Comparison of ENCODE assay signal across 8 cellular contexts in genomic region chr2:31319391-31320175, GRCh38.
A peak's percentile ranks its signal among the peaks of the same experiment; 100 is the strongest.
DNase-seq lines count a peak whose midpoint lies in the region; ATAC-seq and TF ChIP-seq lines count a peak whose summit lies in the region.

No MANE protein-coding gene starts in this region.

- no peaks in the 10 kb centered on the region for H3K36me3 Mint-ChIP-seq in MCF 10A (ENCODE audit: insufficient read depth, unreplicated experiment)

- no peak overlapping the region for H3K27ac ChIP-seq in mammary epithelial cell (ENCODE audit: insufficient read depth, low read depth, low read length)
- H3K27ac ChIP-seq in VCaP = peak overlapping the region; percentile 61
- H3K27ac ChIP-seq in right cardiac atrium (ENCODE audit: low read length) = no peak overlapping the region

- WGBS in mammary epithelial cell (ENCODE audit: low coverage, missing lambda C conversion rate) = 73% methylated on average over 7 of the region's 7 CpGs
- 62% methylated on average over 7 of the region's 7 CpGs for WGBS in right cardiac atrium

- no peaks in the 10 kb centered on the region for H3K9me3 ChIP-seq in mammary epithelial cell (replicated peaks; ENCODE audit: insufficient read depth, low read length)
- no peaks in the 10 kb centered on the region for H3K9me3 ChIP-seq in right cardiac atrium (ENCODE audit: control insufficient read depth, low read length)

- no peak overlapping the region for H3K9ac ChIP-seq in mammary epithelial cell (ENCODE audit: insufficient read depth, low read length)

- no peaks in the 10 kb centered on the region for H3K36me3 ChIP-seq in mammary epithelial cell (ENCODE audit: insufficient read depth, low read length)

- H3K27me3 ChIP-seq in mammary epithelial cell (ENCODE audit: insufficient read depth, low read length) = no peaks in the 10 kb centered on the region
- H3K27me3 ChIP-seq in right cardiac atrium (ENCODE audit: control insufficient read depth, insufficient read depth) = no peaks in the 10 kb centered on the region

- no peaks in the 10 kb centered on the region for H4K20me1 ChIP-seq in mammary epithelial cell (ENCODE audit: insufficient read depth, low read length)

- no peaks in the 10 kb centered on the region for H3K27me3 Mint-ChIP-seq in MCF 10A (ENCODE audit: insufficient read depth, unreplicated experiment)

- no peak for TF ChIP-seq CTCF in MCF 10A (IDR thresholded peaks at IDR 0.05; ENCODE audit: unreplicated experiment)
- no peak for TF ChIP-seq CTCF in mammary epithelial cell (conservative IDR thresholded peaks at IDR 0.05 in 1 of 2, IDR thresholded peaks at IDR 0.05 in 1 of 2; ENCODE audit: extremely low read depth in 1 of 2, insufficient read depth in 1 of 2, low read depth in 1 of 2, low read length in 2 of 2)
- TF ChIP-seq CTCF in VCaP (conservative IDR thresholded peaks at IDR 0.05) = no peak

- in situ Hi-C loops in mammary epithelial cell (cut with MboI; ENCODE audit: low sequenced_read_pairs in 2 of 2) = no loop called here

- peaks cover 18% of the 10 kb centered on the region for H3K4me1 Mint-ChIP-seq in MCF 10A (ENCODE audit: insufficient read depth, unreplicated experiment)

- H3K4me3 ChIP-seq in mammary epithelial cell (replicated peaks in 1 of 3; ENCODE audit: insufficient read depth in 1 of 3, low read depth in 2 of 3, low read length in 3 of 3) (no peak overlapping the region), right cardiac atrium (ENCODE audit: low read length) (no peak overlapping the region)

- DNase-seq in MCF 10A (ENCODE audit: unreplicated experiment) (peak; percentile 20), mammary epithelial cell (no peak), right cardiac atrium (no peak), DMS 273 (lab: John Stamatoyannopoulos, UW; ENCODE audit: unreplicated experiment) (no peak), inferior parietal cortex (ENCODE audit: extremely low spot score) (no peak), medulla oblongata (ENCODE audit: extremely low spot score) (no peak)

- no peaks in the 10 kb centered on the region for H3K9me3 Mint-ChIP-seq in MCF 10A (ENCODE audit: unreplicated experiment)

- H2AFZ ChIP-seq in mammary epithelial cell (ENCODE audit: low read depth, low read length) = no peak overlapping the region

- H3K4me3 Mint-ChIP-seq in MCF 10A (ENCODE audit: unreplicated experiment) = no peak overlapping the region

- POLR2A ChIA-PET in MCF 10A (lab: Yijun Ruan, JAX) = no interaction called here

- intact Hi-C loops in MCF 10A (cut with micrococcal nuclease) = no loop called here
- intact Hi-C loops in mammary epithelial cell (cut with micrococcal nuclease) = no loop called here
- intact Hi-C loops in right cardiac atrium (cut with DNase I) = loop anchor here in 1 of 4 donors (10.0 kb wide), 1 partner anchor 75 kb away; no protein-coding TSS in a partner anchor

- no peak overlapping the region for H3K27ac Mint-ChIP-seq in MCF 10A (ENCODE audit: low read depth, unreplicated experiment)

- H3K4me1 ChIP-seq in mammary epithelial cell (ENCODE audit: insufficient read depth, low read length) (peaks cover 9% of the 10 kb centered on the region), right cardiac atrium (ENCODE audit: control insufficient read depth, insufficient read depth, low read length) (peaks cover 2% of the 10 kb centered on the region)

- dilution Hi-C loops in mammary epithelial cell (cut with HindIII; ENCODE audit: low sequenced_read_pairs) = no loop called here

- no TSS peak for BruUV-seq in MCF 10A (replicated peaks; lab: Mats Ljungman, UMichigan)
- no TSS peak for BruUV-seq in mammary epithelial cell (replicated peaks; lab: Mats Ljungman, UMichigan)

- peak; percentile 33 for ATAC-seq in HG03575 (IDR thresholded peaks at IDR 0.05; ENCODE audit: extremely low read depth, insufficient number of reproducible peaks, low FRiP score, unreplicated experiment)
- ATAC-seq in right cardiac atrium = peak; percentile 71 to 81

- peaks cover 4% of the 10 kb centered on the region for H3K79me2 ChIP-seq in mammary epithelial cell (ENCODE audit: insufficient read depth, low read length)

- H3K4me2 ChIP-seq in mammary epithelial cell (ENCODE audit: insufficient read depth, low read depth, low read length) = no peak overlapping the region

- CTCF ChIA-PET in MCF 10A (lab: Yijun Ruan, JAX) = interaction anchor here (0.9 to 1.2 kb wide), 2 partner anchors 14 to 607 kb away, joined by 3 read pairs; no protein-coding TSS in a partner anchor
- CTCF ChIA-PET in mammary epithelial cell (lab: Charles Lee; ENCODE audit: low non-redundant PET) = interaction anchor here (0.5 kb wide), 1 partner anchor 204 kb away, joined by 4 read pairs; no protein-coding TSS in a partner anchor
